Comparison of ENCODE assay signal across 1 cellular context in the genomic region with DNA sequence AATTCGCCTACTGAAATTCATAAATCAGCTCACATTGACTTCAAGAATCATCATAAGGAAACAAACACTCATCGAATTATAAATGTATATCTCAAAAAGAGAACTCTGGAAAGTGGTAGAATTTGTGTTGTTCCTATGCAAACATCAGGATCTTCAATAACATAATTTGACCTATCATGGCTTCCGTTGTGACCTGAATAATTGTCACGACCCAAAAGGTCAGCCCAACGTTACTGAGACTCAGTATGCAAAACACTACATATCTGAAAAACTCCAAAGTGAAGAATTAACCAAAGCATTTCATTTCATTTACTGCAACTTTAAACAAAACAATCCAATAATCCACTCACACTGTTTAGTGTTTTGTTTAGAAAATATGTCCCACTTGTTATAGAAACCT.
TF ChIP-seq lines count a peak whose summit lies in the region.

No MANE protein-coding gene starts in this region.

TF ChIP-seq in GM12878, 131 proteins besides CTCF, POLR2A, EP300 and RAD21 (continued from another document):
- TF ChIP-seq, protein P1, sequence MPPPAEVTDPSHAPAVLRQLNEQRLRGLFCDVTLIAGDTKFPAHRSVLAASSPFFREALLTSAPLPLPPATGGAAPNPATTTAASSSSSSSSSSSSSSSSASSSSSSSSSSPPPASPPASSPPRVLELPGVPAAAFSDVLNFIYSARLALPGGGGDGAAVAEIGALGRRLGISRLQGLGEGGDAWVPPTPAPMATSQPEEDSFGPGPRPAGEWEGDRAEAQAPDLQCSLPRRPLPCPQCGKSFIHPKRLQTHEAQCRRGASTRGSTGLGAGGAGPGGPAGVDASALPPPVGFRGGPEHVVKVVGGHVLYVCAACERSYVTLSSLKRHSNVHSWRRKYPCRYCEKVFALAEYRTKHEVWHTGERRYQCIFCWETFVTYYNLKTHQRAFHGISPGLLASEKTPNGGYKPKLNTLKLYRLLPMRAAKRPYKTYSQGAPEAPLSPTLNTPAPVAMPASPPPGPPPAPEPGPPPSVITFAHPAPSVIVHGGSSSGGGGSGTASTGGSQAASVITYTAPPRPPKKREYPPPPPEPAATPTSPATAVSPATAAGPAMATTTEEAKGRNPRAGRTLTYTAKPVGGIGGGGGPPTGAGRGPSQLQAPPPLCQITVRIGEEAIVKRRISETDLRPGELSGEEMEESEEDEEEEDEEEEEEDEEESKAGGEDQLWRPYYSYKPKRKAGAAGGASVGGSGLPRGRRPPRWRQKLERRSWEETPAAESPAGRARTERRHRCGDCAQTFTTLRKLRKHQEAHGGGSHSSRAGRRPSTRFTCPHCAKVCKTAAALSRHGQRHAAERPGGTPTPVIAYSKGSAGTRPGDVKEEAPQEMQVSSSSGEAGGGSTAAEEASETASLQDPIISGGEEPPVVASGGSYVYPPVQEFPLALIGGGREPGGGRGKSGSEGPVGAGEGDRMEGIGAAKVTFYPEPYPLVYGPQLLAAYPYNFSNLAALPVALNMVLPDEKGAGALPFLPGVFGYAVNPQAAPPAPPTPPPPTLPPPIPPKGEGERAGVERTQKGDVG (CRISPR knock-in tag; IDR thresholded peaks at IDR 0.05): no peak
- TF ChIP-seq NR2F1 (conservative IDR thresholded peaks at IDR 0.05) (peak; percentile 87), POU2F2 (IDR thresholded peaks at IDR 0.05; ENCODE audit: borderline replicate concordance, low read depth, low read length) (no peak)
- TF ChIP-seq, protein P2, sequence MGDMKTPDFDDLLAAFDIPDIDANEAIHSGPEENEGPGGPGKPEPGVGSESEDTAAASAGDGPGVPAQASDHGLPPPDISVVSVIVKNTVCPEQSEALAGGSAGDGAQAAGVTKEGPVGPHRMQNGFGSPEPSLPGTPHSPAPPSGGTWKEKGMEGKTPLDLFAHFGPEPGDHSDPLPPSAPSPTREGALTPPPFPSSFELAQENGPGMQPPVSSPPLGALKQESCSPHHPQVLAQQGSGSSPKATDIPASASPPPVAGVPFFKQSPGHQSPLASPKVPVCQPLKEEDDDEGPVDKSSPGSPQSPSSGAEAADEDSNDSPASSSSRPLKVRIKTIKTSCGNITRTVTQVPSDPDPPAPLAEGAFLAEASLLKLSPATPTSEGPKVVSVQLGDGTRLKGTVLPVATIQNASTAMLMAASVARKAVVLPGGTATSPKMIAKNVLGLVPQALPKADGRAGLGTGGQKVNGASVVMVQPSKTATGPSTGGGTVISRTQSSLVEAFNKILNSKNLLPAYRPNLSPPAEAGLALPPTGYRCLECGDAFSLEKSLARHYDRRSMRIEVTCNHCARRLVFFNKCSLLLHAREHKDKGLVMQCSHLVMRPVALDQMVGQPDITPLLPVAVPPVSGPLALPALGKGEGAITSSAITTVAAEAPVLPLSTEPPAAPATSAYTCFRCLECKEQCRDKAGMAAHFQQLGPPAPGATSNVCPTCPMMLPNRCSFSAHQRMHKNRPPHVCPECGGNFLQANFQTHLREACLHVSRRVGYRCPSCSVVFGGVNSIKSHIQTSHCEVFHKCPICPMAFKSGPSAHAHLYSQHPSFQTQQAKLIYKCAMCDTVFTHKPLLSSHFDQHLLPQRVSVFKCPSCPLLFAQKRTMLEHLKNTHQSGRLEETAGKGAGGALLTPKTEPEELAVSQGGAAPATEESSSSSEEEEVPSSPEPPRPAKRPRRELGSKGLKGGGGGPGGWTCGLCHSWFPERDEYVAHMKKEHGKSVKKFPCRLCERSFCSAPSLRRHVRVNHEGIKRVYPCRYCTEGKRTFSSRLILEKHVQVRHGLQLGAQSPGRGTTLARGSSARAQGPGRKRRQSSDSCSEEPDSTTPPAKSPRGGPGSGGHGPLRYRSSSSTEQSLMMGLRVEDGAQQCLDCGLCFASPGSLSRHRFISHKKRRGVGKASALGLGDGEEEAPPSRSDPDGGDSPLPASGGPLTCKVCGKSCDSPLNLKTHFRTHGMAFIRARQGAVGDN (IDR thresholded peaks at IDR 0.05): 0 out of 2 replicates have a peak, but pooled peaks have one; percentile 12
TF ChIP-seq in GM12878: peak in this region for 3.
